Comparison of ENCODE assay signal across 1 cellular context in genomic region chr3:148992635-148993230, GRCh38.
TF ChIP-seq lines count a peak whose summit lies in the region.

No MANE protein-coding gene starts in this region.

TF ChIP-seq in WTC11, 78 proteins besides CTCF, POLR2A, EP300 and RAD21 (continued from another document):
- TF ChIP-seq ZBTB43 (CRISPR knock-in tag; IDR thresholded peaks at IDR 0.05) (no peak), SOX15 (CRISPR knock-in tag; IDR thresholded peaks at IDR 0.05) (no peak), NFYB (CRISPR knock-in tag; conservative IDR thresholded peaks at IDR 0.05; ENCODE audit: low read depth) (no peak), ATF1 (CRISPR knock-in tag; IDR thresholded peaks at IDR 0.05) (no peak)
- TF ChIP-seq, protein P1, sequence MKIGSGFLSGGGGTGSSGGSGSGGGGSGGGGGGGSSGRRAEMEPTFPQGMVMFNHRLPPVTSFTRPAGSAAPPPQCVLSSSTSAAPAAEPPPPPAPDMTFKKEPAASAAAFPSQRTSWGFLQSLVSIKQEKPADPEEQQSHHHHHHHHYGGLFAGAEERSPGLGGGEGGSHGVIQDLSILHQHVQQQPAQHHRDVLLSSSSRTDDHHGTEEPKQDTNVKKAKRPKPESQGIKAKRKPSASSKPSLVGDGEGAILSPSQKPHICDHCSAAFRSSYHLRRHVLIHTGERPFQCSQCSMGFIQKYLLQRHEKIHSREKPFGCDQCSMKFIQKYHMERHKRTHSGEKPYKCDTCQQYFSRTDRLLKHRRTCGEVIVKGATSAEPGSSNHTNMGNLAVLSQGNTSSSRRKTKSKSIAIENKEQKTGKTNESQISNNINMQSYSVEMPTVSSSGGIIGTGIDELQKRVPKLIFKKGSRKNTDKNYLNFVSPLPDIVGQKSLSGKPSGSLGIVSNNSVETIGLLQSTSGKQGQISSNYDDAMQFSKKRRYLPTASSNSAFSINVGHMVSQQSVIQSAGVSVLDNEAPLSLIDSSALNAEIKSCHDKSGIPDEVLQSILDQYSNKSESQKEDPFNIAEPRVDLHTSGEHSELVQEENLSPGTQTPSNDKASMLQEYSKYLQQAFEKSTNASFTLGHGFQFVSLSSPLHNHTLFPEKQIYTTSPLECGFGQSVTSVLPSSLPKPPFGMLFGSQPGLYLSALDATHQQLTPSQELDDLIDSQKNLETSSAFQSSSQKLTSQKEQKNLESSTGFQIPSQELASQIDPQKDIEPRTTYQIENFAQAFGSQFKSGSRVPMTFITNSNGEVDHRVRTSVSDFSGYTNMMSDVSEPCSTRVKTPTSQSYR (CRISPR knock-in tag; IDR thresholded peaks at IDR 0.05) = no peak
